ENCODE assay signal across 1 cellular context in the genomic region with DNA sequence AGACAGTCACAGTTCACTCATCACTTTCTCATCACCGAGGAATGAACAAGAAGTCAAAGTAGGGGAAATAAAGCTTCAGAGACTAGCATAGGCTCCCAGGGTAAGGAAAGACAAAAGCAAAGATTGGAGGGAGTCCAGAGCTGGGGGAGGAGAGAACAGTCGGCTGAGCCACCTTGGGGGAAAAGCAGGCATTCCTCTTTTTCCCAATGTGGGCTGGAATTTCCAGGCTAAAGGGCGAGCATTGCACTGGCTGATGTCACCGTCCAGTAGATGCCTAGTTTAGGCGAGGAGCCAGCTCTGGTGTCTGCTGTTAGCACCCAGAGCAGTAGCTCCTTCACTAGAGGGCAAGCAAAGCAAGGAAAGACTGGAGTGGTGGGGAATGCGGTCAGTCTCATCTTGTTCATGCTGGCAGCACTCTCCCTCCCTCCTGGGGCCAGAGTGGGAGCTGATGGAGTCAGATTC.
TF ChIP-seq lines count a peak whose summit lies in the region.

No MANE protein-coding gene starts in this region.

TF ChIP-seq in IMR-90, 13 proteins besides CTCF, POLR2A, EP300 and RAD21:
- TF ChIP-seq MAZ (IDR thresholded peaks at IDR 0.05; ENCODE audit: borderline replicate concordance, low read depth, low read length): no peak
- no peak for TF ChIP-seq FOS (IDR thresholded peaks at IDR 0.05; ENCODE audit: low read depth, low read length)
- no peak for TF ChIP-seq SMC3 (IDR thresholded peaks at IDR 0.05; ENCODE audit: low read depth, low read length)
- TF ChIP-seq, protein P1, sequence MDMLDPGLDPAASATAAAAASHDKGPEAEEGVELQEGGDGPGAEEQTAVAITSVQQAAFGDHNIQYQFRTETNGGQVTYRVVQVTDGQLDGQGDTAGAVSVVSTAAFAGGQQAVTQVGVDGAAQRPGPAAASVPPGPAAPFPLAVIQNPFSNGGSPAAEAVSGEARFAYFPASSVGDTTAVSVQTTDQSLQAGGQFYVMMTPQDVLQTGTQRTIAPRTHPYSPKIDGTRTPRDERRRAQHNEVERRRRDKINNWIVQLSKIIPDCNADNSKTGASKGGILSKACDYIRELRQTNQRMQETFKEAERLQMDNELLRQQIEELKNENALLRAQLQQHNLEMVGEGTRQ (IDR thresholded peaks at IDR 0.05; ENCODE audit: low read depth, low read length): no peak
- TF ChIP-seq BHLHE40 (IDR thresholded peaks at IDR 0.05; ENCODE audit: low read depth, low read length): no peak
